8 cellular contexts compared by ENCODE assay signal in the genomic region with DNA sequence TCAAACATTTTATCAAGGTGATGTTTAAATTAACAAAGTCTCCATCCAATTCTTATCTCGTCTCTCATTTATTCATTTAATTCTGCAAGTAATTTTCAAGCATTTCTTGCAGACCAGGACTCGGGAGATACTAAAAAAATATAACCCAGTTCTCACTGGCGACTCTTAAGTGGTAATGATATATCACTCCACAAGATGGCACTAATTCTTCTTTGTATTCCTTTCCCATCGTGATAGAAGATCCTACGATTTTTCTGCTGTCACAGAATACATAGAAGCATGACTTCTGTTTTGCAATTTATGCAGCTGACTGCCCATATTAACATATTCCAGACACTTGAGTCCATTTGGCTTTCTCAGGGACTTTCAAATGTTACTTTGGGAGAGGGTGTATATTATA.
A peak's percentile ranks its signal among the peaks of the same experiment; 100 is the strongest.
DNase-seq lines count a peak whose midpoint lies in the region; ATAC-seq and TF ChIP-seq lines count a peak whose summit lies in the region.

No MANE protein-coding gene starts in this region.

- H3K4me1 Mint-ChIP-seq in activated T-cell treated with anti-CD3 and anti-CD28 coated beads, Interleukin-2, amount 50 U/mL, for 72 hours (ENCODE audit: low read depth), result no peaks in the 10 kb centered on the region

- H3K36me3 ChIP-seq in HEK293 (ENCODE audit: control insufficient read depth in 2 of 2, insufficient read depth in 1 of 2, low read length in 2 of 2) (no peaks in the 10 kb centered on the region), adipocyte (ENCODE audit: control insufficient read depth, insufficient read depth, low read length, severe bottlenecking) (no peaks in the 10 kb centered on the region), left lung (no peaks in the 10 kb centered on the region)

- H3K9me3 ChIP-seq in HEK293 (ENCODE audit: control insufficient read depth, insufficient read depth, low read depth, low read length) (no peaks in the 10 kb centered on the region), adipocyte (ENCODE audit: control insufficient read depth, low read length) (no peaks in the 10 kb centered on the region), left lung (no peaks in the 10 kb centered on the region)

- intact Hi-C loops in left lung (cut with DNase I), result no loop called here

- ATAC-seq in left lung (peak; percentile 60), GM21825 (IDR thresholded peaks at IDR 0.05; ENCODE audit: unreplicated experiment) (no peak), HG02610 (IDR thresholded peaks at IDR 0.05; ENCODE audit: unreplicated experiment) (no peak)
- no peak for ATAC-seq in activated T-cell treated with anti-CD3 and anti-CD28 coated beads, Interleukin-2, amount 50 U/mL, for 72 hours (replicated peaks in 1 of 2)

- H3K27ac ChIP-seq in HEK293 (ENCODE audit: extremely low read depth, low read depth, low read length) (no peak overlapping the region), left lung (no peak overlapping the region)

- H3K27me3 Mint-ChIP-seq in activated T-cell treated with anti-CD3 and anti-CD28 coated beads, Interleukin-2, amount 50 U/mL, for 72 hours (ENCODE audit: low read depth), result peaks cover 18% of the 10 kb centered on the region

- H3K4me3 ChIP-seq in HEK293 (ENCODE audit: low read depth, low read length) (no peak overlapping the region), adipocyte (ENCODE audit: low read length) (no peak overlapping the region), left lung (no peak overlapping the region)

- no peak overlapping the region for H3K9ac ChIP-seq in adipocyte (ENCODE audit: low read length)

- H3K9me3 Mint-ChIP-seq in activated T-cell treated with anti-CD3 and anti-CD28 coated beads, Interleukin-2, amount 50 U/mL, for 72 hours, result no peaks in the 10 kb centered on the region

- no peaks in the 10 kb centered on the region for H3K27me3 ChIP-seq in adipocyte (replicated peaks; ENCODE audit: control insufficient read depth, insufficient read depth, low read length)
- no peaks in the 10 kb centered on the region for H3K27me3 ChIP-seq in left lung

- H3K4me1 ChIP-seq in HEK293 (ENCODE audit: control insufficient read depth, insufficient read depth, low read length), result no peaks in the 10 kb centered on the region
- no peaks in the 10 kb centered on the region for H3K4me1 ChIP-seq in adipocyte (ENCODE audit: control insufficient read depth, insufficient read depth, low read length)
- no peaks in the 10 kb centered on the region for H3K4me1 ChIP-seq in left lung

- TF ChIP-seq CTCF in HEK293 (tag by site-specific recombination; IDR thresholded peaks at IDR 0.05) (no peak), left lung (IDR thresholded peaks at IDR 0.05) (peak; percentile 22 to 27)

- H3K36me3 Mint-ChIP-seq in activated T-cell treated with anti-CD3 and anti-CD28 coated beads, Interleukin-2, amount 50 U/mL, for 72 hours (ENCODE audit: insufficient read depth in 2 of 2), result no peaks in the 10 kb centered on the region

- H3K27ac Mint-ChIP-seq in activated T-cell treated with anti-CD3 and anti-CD28 coated beads, Interleukin-2, amount 50 U/mL, for 72 hours, result no peak overlapping the region

- POLR2A ChIA-PET in HEK293 (lab: Yijun Ruan, JAX), result no interaction called here

- DNase-seq in DMS153 treated with DMSO at 0.1 percent for 48 hours (lab: John Stamatoyannopoulos, UW; ENCODE audit: unreplicated experiment) (peak; percentile 43), adipocyte (ENCODE audit: low read depth) (peak; percentile 48), left lung (no peak), iPS-NIHi11 (ENCODE audit: low spot score) (no peak)
- DNase-seq in activated T-cell treated with anti-CD3 and anti-CD28 coated beads, Interleukin-2, amount 50 U/mL, for 72 hours, result no peak

- H3K4me3 Mint-ChIP-seq in activated T-cell treated with anti-CD3 and anti-CD28 coated beads, Interleukin-2, amount 50 U/mL, for 72 hours, result no peak overlapping the region

- CTCF ChIA-PET in HEK293 (lab: Yijun Ruan, JAX), result interaction anchor here (0.5 to 2.4 kb wide), 12 partner anchors 10 to 786 kb away, joined by 3 to 11 read pairs (median 4); no protein-coding TSS in a partner anchor

TF ChIP-seq in HEK293, 187 proteins besides CTCF, POLR2A, EP300 and RAD21:
- TF ChIP-seq ZNF311 (tag by site-specific recombination; IDR thresholded peaks at IDR 0.05; ENCODE audit: borderline replicate concordance) (no peak), ZBTB7A (tag by site-specific recombination; IDR thresholded peaks at IDR 0.05; ENCODE audit: low read depth) (no peak), ZNF211 (tag by site-specific recombination; IDR thresholded peaks at IDR 0.05; ENCODE audit: low read depth) (no peak), GLIS1 (tag by site-specific recombination; IDR thresholded peaks at IDR 0.05) (no peak), ZFP37 (tag by site-specific recombination; IDR thresholded peaks at IDR 0.05) (no peak), ZNF843 (tag by site-specific recombination; IDR thresholded peaks at IDR 0.05) (no peak), ZNF654 (tag by site-specific recombination; IDR thresholded peaks at IDR 0.05; ENCODE audit: low read depth) (peak; percentile 63), ZNF473 (tag by site-specific recombination; IDR thresholded peaks at IDR 0.05) (no peak)
TF ChIP-seq in HEK293: peak in this region for 1.

Comparison
In these comparisons a context has a peak if more than half of its experiments do, and no peak if none do; other contexts are left out.
1. DNase-seq: peak in DMS153 treated with DMSO at 0.1 percent for 48 hours (single experiment) and adipocyte (single experiment); none in left lung (0 of 2), iPS-NIHi11 (single experiment) and activated T-cell treated with anti-CD3 and anti-CD28 coated beads, Interleukin-2, amount 50 U/mL, for 72 hours (0 of 2).